8 cellular contexts compared by ENCODE assay signal in genomic region chr15:37135225-37135624, GRCh38. TPM values are rescaled to one million over a fixed set of nuclear protein-coding genes. Genes with fewer than 3 reads are reported as not detected.
DNase-seq lines count a peak whose midpoint lies in the region; ATAC-seq and TF ChIP-seq lines count a peak whose summit lies in the region.

No MANE protein-coding gene starts in this region.

- H3K27ac ChIP-seq in DND-41 (ENCODE audit: low read length): no peak overlapping the region
- H3K27ac ChIP-seq in sigmoid colon: no peak overlapping the region

- H3K27me3 ChIP-seq in DND-41 (ENCODE audit: insufficient read depth, low read length, poor library complexity): peaks cover 4% of the 10 kb centered on the region
- no peaks in the 10 kb centered on the region for H3K27me3 ChIP-seq in sigmoid colon

- no peak overlapping the region for H3K9ac ChIP-seq in DND-41 (ENCODE audit: low read depth, low read length)

- no peak for ATAC-seq in DND-41 (ENCODE audit: insufficient read depth, low read depth)
- ATAC-seq in GM21786 (IDR thresholded peaks at IDR 0.05; ENCODE audit: unreplicated experiment): peak; percentile 61
- no peak for ATAC-seq in HG03571 (IDR thresholded peaks at IDR 0.05; ENCODE audit: unreplicated experiment)
- no peak for ATAC-seq in HG03196 (IDR thresholded peaks at IDR 0.05; ENCODE audit: unreplicated experiment)
- no peak for ATAC-seq in omental fat pad (ENCODE audit: low FRiP score)

- H3K79me2 ChIP-seq in DND-41 (ENCODE audit: insufficient read depth, low read length): no peaks in the 10 kb centered on the region

- H3K4me3 ChIP-seq in DND-41 (ENCODE audit: low read depth in 1 of 2, low read length in 2 of 2) (no peak overlapping the region), fibroblast of the aortic adventitia (ENCODE audit: low read depth, low read length) (no peak overlapping the region), sigmoid colon (no peak overlapping the region)

- TF ChIP-seq CTCF in DND-41 (IDR thresholded peaks at IDR 0.05; ENCODE audit: borderline replicate concordance, extremely low read depth, low read length, poor library complexity, severe bottlenecking) (peak; percentile 37), fibroblast of the aortic adventitia (IDR thresholded peaks at IDR 0.05; ENCODE audit: insufficient read depth, low read length) (peak; percentile 51), omental fat pad (IDR thresholded peaks at IDR 0.05) (no peak), sigmoid colon (IDR thresholded peaks at IDR 0.05) (no peak)

- intact Hi-C loops in sigmoid colon (cut with DNase I): loop anchor here (2.0 to 10.0 kb wide), 4 partner anchors 490 to 1590 kb away; partner anchors contain the start of gene DPH6

- DNase-seq in DND-41 (no peak), NCI-H1436 (lab: John Stamatoyannopoulos, UW) (peak; percentile 54), fibroblast of the aortic adventitia (ENCODE audit: low read depth) (no peak), omental fat pad (ENCODE audit: low spot score) (no peak), sigmoid colon (no peak)

- H2AFZ ChIP-seq in DND-41 (ENCODE audit: low read depth, low read length): no peak overlapping the region

- no peak overlapping the region for H3K4me2 ChIP-seq in DND-41 (ENCODE audit: insufficient read depth, low read length)

- H3K36me3 ChIP-seq in DND-41 (ENCODE audit: insufficient read depth, low read length) (no peaks in the 10 kb centered on the region), sigmoid colon (no peaks in the 10 kb centered on the region)

- TF ChIP-seq POLR2A in sigmoid colon (IDR thresholded peaks at IDR 0.05): no peak

- no peaks in the 10 kb centered on the region for H3K4me1 ChIP-seq in DND-41 (ENCODE audit: insufficient read depth, low read length)
- peaks cover 0 to 40% (median 20%) of the 10 kb centered on the region in 4 donors for H3K4me1 ChIP-seq in sigmoid colon

- no peaks in the 10 kb centered on the region for H4K20me1 ChIP-seq in DND-41 (ENCODE audit: insufficient read depth, low read length)

- no peak for TF ChIP-seq EP300 in sigmoid colon (IDR thresholded peaks at IDR 0.05)

- H3K9me3 ChIP-seq in DND-41 (ENCODE audit: insufficient read depth, low read length, severe bottlenecking) (no peaks in the 10 kb centered on the region), sigmoid colon (no peaks in the 10 kb centered on the region)

- WGBS in sigmoid colon, 2 donors: 63 to 70% methylated on average over 1 of the region's 1 CpG

RNA-seq across cellular contexts. Expression of gene MEIS2, which starts 34.9 kb away (rescaled TPM):
- total RNA-seq in fibroblast of the aortic adventitia (ENCODE audit: low replicate concordance): 43.7 and 84.0 TPM in 2 replicates
- 10 to 100 TPM; 28.3 to 87.5 (median 42.2) TPM for total RNA-seq in omental fat pad
- 100 to 1,000 TPM in 1 of 4 donors, 10 to 100 TPM in 3; 76.0 to 154 (median 85.1) TPM for total RNA-seq in sigmoid colon
- polyA plus RNA-seq in sigmoid colon: 1 to 10 TPM; 1.4 to 8.5 (median 4.2) TPM

Comparison
In these comparisons a context has a peak if more than half of its experiments do, and no peak if none do; other contexts are left out.
1. CTCF ChIP-seq: peak in DND-41 (single experiment) and fibroblast of the aortic adventitia (single experiment); none in omental fat pad (0 of 3) and sigmoid colon (0 of 4).